ENCODE assay signal across 8 cellular contexts in the genomic region with DNA sequence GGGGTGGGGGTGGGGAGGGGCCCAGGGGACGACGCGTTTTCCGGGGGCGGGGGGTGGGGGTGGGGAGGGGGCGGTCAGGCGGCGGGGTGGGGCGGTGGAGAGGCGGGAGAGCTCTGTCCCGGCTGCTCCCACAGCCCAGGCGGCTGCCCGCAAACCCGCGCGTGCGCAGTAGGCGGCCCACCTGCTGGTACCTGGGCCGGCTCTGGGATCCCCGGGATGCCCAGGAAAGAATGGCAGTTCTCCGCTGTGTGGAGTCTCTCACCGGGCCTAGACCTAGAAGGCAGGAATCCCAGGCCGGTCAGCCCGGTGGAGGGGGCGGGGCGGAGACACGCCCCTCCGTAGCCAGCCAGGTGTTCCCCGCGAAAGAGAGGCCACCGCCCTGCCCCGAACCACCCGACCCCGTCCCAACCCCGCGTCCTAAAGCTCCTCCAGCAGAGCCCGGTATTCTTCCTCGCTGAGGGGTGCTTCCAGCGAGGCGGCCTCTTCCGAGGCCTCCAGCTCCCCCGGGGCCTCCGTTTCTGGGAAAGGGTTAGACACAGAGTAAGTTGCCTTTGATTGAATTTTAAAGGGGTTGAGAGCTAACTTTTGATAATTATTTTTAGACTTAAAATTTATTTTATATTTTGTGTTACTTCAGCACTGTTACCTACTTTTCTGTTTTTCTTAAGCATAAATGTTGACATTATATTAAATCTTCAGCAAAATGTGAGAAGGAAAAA. TPM values are rescaled to one million over a fixed set of nuclear protein-coding genes. Genes with fewer than 3 reads are reported as not detected.
A peak's percentile ranks its signal among the peaks of the same experiment; 100 is the strongest.
DNase-seq lines count a peak whose midpoint lies in the region; ATAC-seq and TF ChIP-seq lines count a peak whose summit lies in the region.
"Not testable (repeated sequence)": the region's sequence is repeated elsewhere in the genome, so short reads cannot be mapped to it uniquely, and the experiment has no call there.

No MANE protein-coding gene starts in this region.

- H2AK9ac ChIP-seq in IMR-90 (replicated peaks; ENCODE audit: low read depth, low read length, poor library complexity), result not testable (repeated sequence)

- H3K79me1 ChIP-seq in IMR-90 (ENCODE audit: low read depth in 1 of 2, low read length in 2 of 2), result not testable (repeated sequence)

- not testable (repeated sequence) for H3K36me3 ChIP-seq in BE2C; IMR-90 (ENCODE audit: control insufficient read depth, insufficient read depth, low read length); tibial nerve

- not testable (repeated sequence) for H3K9me1 ChIP-seq in IMR-90 (ENCODE audit: insufficient read depth, low read length)

- not testable (repeated sequence) for H3K27me3 Mint-ChIP-seq in activated CD4-positive, alpha-beta memory T cell treated with anti-CD3 and anti-CD28 coated beads, Interleukin-2, amount 10 ng/mL, durations not matched to agents 7 days and 5 days; MCF 10A (ENCODE audit: insufficient read depth, unreplicated experiment); progenitor cell of endocrine pancreas

- not testable (repeated sequence) for H2BK15ac ChIP-seq in IMR-90 (ENCODE audit: low read depth, low read length)

- intact Hi-C loops in IMR-90 (cut with micrococcal nuclease); MCF 10A (cut with micrococcal nuclease): not testable (repeated sequence)

- ATAC-seq in IMR-90 (ENCODE audit: low read depth), result not testable (repeated sequence)
- ATAC-seq in left lobe of liver, result peak; percentile 4

- not testable (repeated sequence) for H2BK5ac ChIP-seq in IMR-90 (ENCODE audit: low read depth, low read length, poor library complexity, severe bottlenecking)

- BruUV-seq in IMR-90 (replicated peaks; lab: Mats Ljungman, UMichigan), result not testable (repeated sequence)
- TSS peak; percentile 76 for BruUV-seq in MCF 10A (replicated peaks; lab: Mats Ljungman, UMichigan)

- not testable (repeated sequence) for H4K5ac ChIP-seq in IMR-90 (ENCODE audit: low read depth, low read length)

- WGBS in IMR-90 (ENCODE audit: extremely low coverage in 2 of 2, insufficient read length in 1 of 2), 2 experiments, result 47% methylated on average over 5 of the region's 43 CpGs; no CpG with 5 or more reads in 1 of the 2 experiments
- WGBS in tibial nerve, 2 donors, result 44 to 45% methylated on average over 28 to 32 of the region's 43 CpGs

- not testable (repeated sequence) for H3K4me3 ChIP-seq in BE2C (ENCODE audit: low read depth, low read length)
- H3K4me3 ChIP-seq in IMR-90 (ENCODE audit: insufficient read depth, low read depth, low read length) (peak overlapping the region; percentile 46), fibroblast of the aortic adventitia (ENCODE audit: low read depth, low read length) (peak overlapping the region; percentile 59), tibial nerve (peak overlapping the region in 3 of 4 donors; percentile 29 to 63 (median 32))

- H3K9me3 Mint-ChIP-seq in activated CD4-positive, alpha-beta memory T cell treated with anti-CD3 and anti-CD28 coated beads, Interleukin-2, amount 10 ng/mL, durations not matched to agents 7 days and 5 days, result peaks cover 21% of the 10 kb centered on the region
- H3K9me3 Mint-ChIP-seq in MCF 10A (ENCODE audit: unreplicated experiment) (peaks cover 36% of the 10 kb centered on the region), progenitor cell of endocrine pancreas (ENCODE audit: low read depth) (peaks cover 29% of the 10 kb centered on the region)

- H2BK120ac ChIP-seq in IMR-90 (ENCODE audit: low read depth, low read length), result not testable (repeated sequence)

- H2AK5ac ChIP-seq in IMR-90 (ENCODE audit: low read depth, low read length), result not testable (repeated sequence)

- not testable (repeated sequence) for H4K91ac ChIP-seq in IMR-90 (ENCODE audit: insufficient read depth, low read depth, low read length)

- H3K9me3 ChIP-seq in BE2C; IMR-90 (ENCODE audit: control insufficient read depth, insufficient read depth, low read length); tibial nerve: not testable (repeated sequence)

- in situ Hi-C loops in IMR-90 (cut with MboI; ENCODE audit: low sequenced_read_pairs), result not testable (repeated sequence)

- not testable (repeated sequence) for H3K56ac ChIP-seq in IMR-90 (ENCODE audit: extremely low read depth, insufficient read depth, low read length)

- H3K23ac ChIP-seq in IMR-90 (ENCODE audit: low read depth, low read length), result not testable (repeated sequence)

- peak overlapping the region; percentile 38 for H3K4me3 Mint-ChIP-seq in activated CD4-positive, alpha-beta memory T cell treated with anti-CD3 and anti-CD28 coated beads, Interleukin-2, amount 10 ng/mL, durations not matched to agents 7 days and 5 days
- H3K4me3 Mint-ChIP-seq in MCF 10A (ENCODE audit: unreplicated experiment), result peak overlapping the region; percentile 74
- H3K4me3 Mint-ChIP-seq in progenitor cell of endocrine pancreas (ENCODE audit: low read depth), result peak overlapping the region; percentile 49

- H3K36me3 Mint-ChIP-seq in activated CD4-positive, alpha-beta memory T cell treated with anti-CD3 and anti-CD28 coated beads, Interleukin-2, amount 10 ng/mL, durations not matched to agents 7 days and 5 days (ENCODE audit: low read depth); MCF 10A (ENCODE audit: insufficient read depth, unreplicated experiment): not testable (repeated sequence)
- peaks cover 10% of the 10 kb centered on the region for H3K36me3 Mint-ChIP-seq in progenitor cell of endocrine pancreas (ENCODE audit: insufficient read depth)

- not testable (repeated sequence) for H3K4ac ChIP-seq in IMR-90 (ENCODE audit: low read depth, low read length)

- DNase-seq in BE2C (peak; percentile 30), left lobe of liver (ENCODE audit: low spot score) (peak; percentile 64), progenitor cell of endocrine pancreas (ENCODE audit: low spot score, unreplicated experiment) (peak; percentile 54), tibial nerve (ENCODE audit: low spot score in 2 of 2) (peak in 1 of 2 donors; percentile 37)
- not testable (repeated sequence) for DNase-seq in IMR-90; activated CD4-positive, alpha-beta memory T cell treated with anti-CD3 and anti-CD28 coated beads, Interleukin-2, amount 10 ng/mL, durations not matched to agents 7 days and 5 days; MCF 10A (ENCODE audit: unreplicated experiment); fibroblast of the aortic adventitia (ENCODE audit: low read depth)

- not testable (repeated sequence) for H3K9ac ChIP-seq in IMR-90 (ENCODE audit: low read depth, low read length)

- H4K8ac ChIP-seq in IMR-90 (ENCODE audit: low read depth in 2 of 2, low read length in 2 of 2), result not testable (repeated sequence)

- H3K18ac ChIP-seq in IMR-90 (ENCODE audit: low read depth, low read length), result not testable (repeated sequence)

- not testable (repeated sequence) for H3K14ac ChIP-seq in IMR-90 (replicated peaks; ENCODE audit: low read depth, low read length)

- not testable (repeated sequence) for H3K4me1 Mint-ChIP-seq in activated CD4-positive, alpha-beta memory T cell treated with anti-CD3 and anti-CD28 coated beads, Interleukin-2, amount 10 ng/mL, durations not matched to agents 7 days and 5 days; progenitor cell of endocrine pancreas (ENCODE audit: low read depth)
- peaks cover 10% of the 10 kb centered on the region for H3K4me1 Mint-ChIP-seq in MCF 10A (ENCODE audit: insufficient read depth, unreplicated experiment)

- not testable (repeated sequence) for H3K27me3 ChIP-seq in BE2C; IMR-90 (ENCODE audit: control insufficient read depth, insufficient read depth, low read length); tibial nerve

- not testable (repeated sequence) for H3K4me1 ChIP-seq in BE2C; IMR-90 (ENCODE audit: control insufficient read depth, insufficient read depth, low read length); tibial nerve

- POLR2A ChIA-PET in IMR-90 (lab: Charles Lee; ENCODE audit: unreplicated experiment); activated CD4-positive, alpha-beta memory T cell treated with anti-CD3 and anti-CD28 coated beads, Interleukin-2, amount 10 ng/mL, durations not matched to agents 7 days and 5 days (lab: Charles Lee): not testable (repeated sequence)
- POLR2A ChIA-PET in MCF 10A (lab: Yijun Ruan, JAX), result interaction anchor here (0.7 kb wide), 1 partner anchor 46 kb away, joined by 3 read pairs; a partner anchor contains a TSS

- H2AFZ ChIP-seq in IMR-90 (replicated peaks; ENCODE audit: low read length, poor library complexity), result not testable (repeated sequence)

- TF ChIP-seq POLR2A in IMR-90 (IDR thresholded peaks at IDR 0.05; ENCODE audit: low read depth, low read length); tibial nerve (IDR thresholded peaks at IDR 0.05): not testable (repeated sequence)

- CTCF ChIA-PET in IMR-90 (lab: Yijun Ruan, JAX); activated CD4-positive, alpha-beta memory T cell treated with anti-CD3 and anti-CD28 coated beads, Interleukin-2, amount 10 ng/mL, durations not matched to agents 7 days and 5 days (lab: Charles Lee): not testable (repeated sequence)
- CTCF ChIA-PET in MCF 10A (lab: Yijun Ruan, JAX), result interaction anchor here (0.6 kb wide), 1 partner anchor 25 kb away, joined by 5 read pairs; no protein-coding TSS in a partner anchor

- not testable (repeated sequence) for H3K27ac ChIP-seq in IMR-90 (ENCODE audit: insufficient read depth, low read length)
- H3K27ac ChIP-seq in tibial nerve, result peak overlapping the region in 1 of 4 donors; percentile 85

- not testable (repeated sequence) for TF ChIP-seq EP300 in tibial nerve (IDR thresholded peaks at IDR 0.05)

- not testable (repeated sequence) for TF ChIP-seq RAD21 in IMR-90 (IDR thresholded peaks at IDR 0.05; ENCODE audit: low read length)

- TF ChIP-seq CTCF in BE2C (IDR thresholded peaks at IDR 0.05; ENCODE audit: low read depth, low read length); IMR-90 (conservative IDR thresholded peaks at IDR 0.05; ENCODE audit: low read depth, low read length); MCF 10A (IDR thresholded peaks at IDR 0.05; ENCODE audit: unreplicated experiment); fibroblast of the aortic adventitia (IDR thresholded peaks at IDR 0.05; ENCODE audit: insufficient read depth, low read length); progenitor cell of endocrine pancreas (IDR thresholded peaks at IDR 0.05; ENCODE audit: unreplicated experiment); tibial nerve (IDR thresholded peaks at IDR 0.05): not testable (repeated sequence)

- H3K4me2 ChIP-seq in IMR-90 (ENCODE audit: low read depth, low read length), result not testable (repeated sequence)

- dilution Hi-C loops in IMR-90 (cut with HindIII; ENCODE audit: low sequenced_read_pairs, unreplicated experiment), result not testable (repeated sequence)

- not testable (repeated sequence) for H4K20me1 ChIP-seq in IMR-90 (ENCODE audit: insufficient read depth, low read length)

- H2BK20ac ChIP-seq in IMR-90 (ENCODE audit: low read depth, low read length), result not testable (repeated sequence)

- H3K27ac Mint-ChIP-seq in activated CD4-positive, alpha-beta memory T cell treated with anti-CD3 and anti-CD28 coated beads, Interleukin-2, amount 10 ng/mL, durations not matched to agents 7 days and 5 days; progenitor cell of endocrine pancreas: not testable (repeated sequence)
- H3K27ac Mint-ChIP-seq in MCF 10A (ENCODE audit: low read depth, unreplicated experiment), result peak overlapping the region; percentile 69

RNA-seq across cellular contexts. Expression of a gene that starts 46.2 kb away (rescaled TPM):
- 33.9 TPM for polyA plus RNA-seq in BE2C (2012; ENCODE audit: insufficient read depth, insufficient read length, low read depth)
- total RNA-seq in IMR-90 (2012; rRNA removed), result 11.5 and 25.8 TPM in 2 replicates
- polyA plus RNA-seq in IMR-90 (2012; rRNA removed), result 26.7 and 32.4 TPM in 2 replicates
- polyA plus RNA-seq in IMR-90 (2012; cell fraction: cytosol; rRNA removed), result 5.0 and 6.3 TPM in 2 replicates
- 4.2 and 22.0 TPM in 2 replicates for polyA plus RNA-seq in IMR-90 (2012; cell fraction: nucleus; rRNA removed; ENCODE audit: low replicate concordance)
- total RNA-seq in activated CD4-positive, alpha-beta memory T cell treated with anti-CD3 and anti-CD28 coated beads, Interleukin-2, amount 10 ng/mL, durations not matched to agents 7 days and 5 days, result 10 to 100 TPM; 63.4 to 64.4 TPM
- 76.7 and 79.1 TPM in 2 replicates for total RNA-seq in MCF 10A (2022)
- total RNA-seq in fibroblast of the aortic adventitia (ENCODE audit: low replicate concordance), result 19.3 and 28.1 TPM in 2 replicates
- total RNA-seq in left lobe of liver, result 15.8 TPM
- 54.2 and 59.1 TPM in 2 replicates for total RNA-seq in progenitor cell of endocrine pancreas
- total RNA-seq in tibial nerve, result 10 to 100 TPM; 33.3 to 34.7 (median 34.1) TPM
